Comparison of ENCODE assay signal across 26 cellular contexts in the genomic region with DNA sequence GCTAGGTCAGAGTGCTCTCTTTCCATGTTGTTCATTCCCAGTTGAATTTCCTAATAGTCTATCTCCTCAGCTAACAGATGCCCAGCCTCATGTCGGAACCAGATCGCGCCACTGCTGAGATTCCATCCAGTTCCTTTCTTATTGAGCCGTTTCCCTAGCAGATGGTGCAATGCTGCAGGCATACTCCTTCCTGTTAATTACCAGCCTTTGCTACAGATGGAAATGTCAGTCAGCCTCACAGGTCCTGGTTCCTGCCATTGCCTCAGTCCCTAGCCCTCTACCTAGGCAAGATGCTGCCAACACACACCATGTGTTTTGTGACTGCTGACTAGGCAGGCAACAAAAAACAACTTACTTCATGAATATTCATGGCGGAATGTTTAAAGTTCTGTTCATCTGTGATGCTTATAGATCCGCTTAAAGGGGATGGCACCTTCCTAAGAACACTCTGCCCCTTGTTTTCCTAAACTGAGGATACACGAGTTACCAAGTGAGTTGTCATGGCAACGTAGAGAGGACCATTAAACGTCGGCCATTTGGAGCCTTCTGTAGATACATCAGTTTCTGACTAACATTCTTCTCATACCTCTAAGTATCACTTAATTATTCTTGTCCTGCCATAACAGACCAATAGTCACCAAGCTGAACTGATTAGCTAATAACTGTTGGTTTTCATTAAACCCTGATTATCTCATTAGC.
DNase-seq lines count a peak whose midpoint lies in the region; ATAC-seq and TF ChIP-seq lines count a peak whose summit lies in the region.
"Had no signal": no experiment of that assay in that cellular context is flagged by ENCODE, and none has a peak within 500 bp of the region (broad histone marks: within the 10 kb centered on the region; RNA-seq: fewer than 3 reads in every experiment).

No MANE protein-coding gene starts in this region.

- H3K27ac ChIP-seq in GM23338 (ENCODE audit: low read depth) (no peak overlapping the region), testis (no peak overlapping the region), ovary (no peak overlapping the region)
- H3K27ac ChIP-seq: heart left ventricle, lower lobe of right lung, pancreas, right atrium auricular region had no signal

- H2AFZ ChIP-seq in GM23338, result peak overlapping the region; percentile 67; the same call in 1 of the 2 replicates

- H3K36me3 Mint-ChIP-seq in T-helper 2 cell treated with Interferon-gamma antibody and Interleukin-4, amounts not matched to agents 5 μg/mL and 100 μg/mL, for 36 hours (ENCODE audit: low read depth), result peaks cover 28% of the 10 kb centered on the region
- peaks cover 4% of the 10 kb centered on the region; the same call in 1 of the 3 replicates for H3K36me3 Mint-ChIP-seq in GM23338 (ENCODE audit: low read depth)
- H3K36me3 Mint-ChIP-seq in natural killer cell treated with Interleukin-12 subunit alpha and Interleukin-12 subunit beta and Interleukin-15 and Interleukin-18, amount 100 ng/mL, for 72 hours, result peaks cover 12% of the 10 kb centered on the region
- H3K36me3 Mint-ChIP-seq: CD4-positive, alpha-beta memory T cell; type B pancreatic cell had no signal

- H3K4me3 Mint-ChIP-seq in T-helper 2 cell treated with Interferon-gamma antibody and Interleukin-4, amounts not matched to agents 5 μg/mL and 100 μg/mL, for 36 hours, result no peak overlapping the region
- H3K4me3 Mint-ChIP-seq in GM23338, result no peak overlapping the region
- no peak overlapping the region for H3K4me3 Mint-ChIP-seq in natural killer cell treated with Interleukin-12 subunit alpha and Interleukin-12 subunit beta and Interleukin-15 and Interleukin-18, amount 100 ng/mL, for 72 hours
- H3K4me3 Mint-ChIP-seq: nephron, type B pancreatic cell had no signal

- no peaks in the 10 kb centered on the region for H3K9me3 ChIP-seq in testis
- H3K9me3 ChIP-seq in ovary, result no peaks in the 10 kb centered on the region
- H3K9me3 ChIP-seq: heart left ventricle, lower lobe of right lung, mucosa of descending colon, pancreas, right atrium auricular region had no signal

- no peaks in the 10 kb centered on the region for H3K27me3 Mint-ChIP-seq in T-helper 2 cell treated with Interferon-gamma antibody and Interleukin-4, amounts not matched to agents 5 μg/mL and 100 μg/mL, for 36 hours (ENCODE audit: low read depth)
- H3K27me3 Mint-ChIP-seq in GM23338 (ENCODE audit: insufficient read depth, low read depth, poor library complexity), result peaks cover 2% of the 10 kb centered on the region
- H3K27me3 Mint-ChIP-seq in natural killer cell treated with Interleukin-12 subunit alpha and Interleukin-12 subunit beta and Interleukin-15 and Interleukin-18, amount 100 ng/mL, for 72 hours, result no peaks in the 10 kb centered on the region
- H3K27me3 Mint-ChIP-seq: CD4-positive, alpha-beta memory T cell; type B pancreatic cell had no signal

- H3K27me3 ChIP-seq in GM23338 (ENCODE audit: insufficient read depth) (no peaks in the 10 kb centered on the region), testis (no peaks in the 10 kb centered on the region), ovary (no peaks in the 10 kb centered on the region)
- H3K27me3 ChIP-seq: heart left ventricle, pancreas, right atrium auricular region had no signal

- WGBS in testis, 2 donors, result 71 to 77% methylated on average over 10 of the region's 10 CpGs
- WGBS in ovary, 3 donors, result 80 to 87% (median 81%) methylated on average over 10 of the region's 10 CpGs

- TF ChIP-seq EP300 in ovary (IDR thresholded peaks at IDR 0.05), result no peak

- peak overlapping the region; percentile 67 for H3K27ac Mint-ChIP-seq in T-helper 2 cell treated with Interferon-gamma antibody and Interleukin-4, amounts not matched to agents 5 μg/mL and 100 μg/mL, for 36 hours
- H3K27ac Mint-ChIP-seq in GM23338, result no peak overlapping the region
- peak overlapping the region in 1 of 2 donors; percentile 63 for H3K27ac Mint-ChIP-seq in natural killer cell treated with Interleukin-12 subunit alpha and Interleukin-12 subunit beta and Interleukin-15 and Interleukin-18, amount 100 ng/mL, for 72 hours
- H3K27ac Mint-ChIP-seq: activated naive CD4-positive, alpha-beta T cell treated with anti-CD3 and anti-CD28 coated beads, Interleukin-2, amount 50 U/mL, for 72 hours; nephron; type B pancreatic cell had no signal

- peaks cover 29% of the 10 kb centered on the region for H3K9me3 Mint-ChIP-seq in T-helper 2 cell treated with Interferon-gamma antibody and Interleukin-4, amounts not matched to agents 5 μg/mL and 100 μg/mL, for 36 hours
- H3K9me3 Mint-ChIP-seq in GM23338, result peaks cover 4% of the 10 kb centered on the region; the same call in 2 of the 3 replicates
- peaks cover 10% of the 10 kb centered on the region for H3K9me3 Mint-ChIP-seq in natural killer cell treated with Interleukin-12 subunit alpha and Interleukin-12 subunit beta and Interleukin-15 and Interleukin-18, amount 100 ng/mL, for 72 hours
- H3K9me3 Mint-ChIP-seq: CD4-positive, alpha-beta memory T cell; type B pancreatic cell had no signal

- peaks cover 16% of the 10 kb centered on the region for H3K9me2 ChIP-seq in GM23338 (ENCODE audit: insufficient read depth)

- intact Hi-C loops in testis (cut with DNase I; ENCODE audit: low total_unique reads), result no loop called here
- intact Hi-C loops in ovary (cut with DNase I), result no loop called here

- TF ChIP-seq POLR2A in testis (IDR thresholded peaks at IDR 0.05) (no peak), ovary (IDR thresholded peaks at IDR 0.05) (no peak)

- TF ChIP-seq CTCF in GM23338 (conservative IDR thresholded peaks at IDR 0.05; ENCODE audit: low read depth in 2 of 2), result no peak
- no peak for TF ChIP-seq CTCF in testis (IDR thresholded peaks at IDR 0.05)
- TF ChIP-seq CTCF in ovary (IDR thresholded peaks at IDR 0.05), result no peak

- H3K4me2 ChIP-seq in GM23338, result no peak overlapping the region

- H3K79me2 ChIP-seq in GM23338 (replicated peaks; ENCODE audit: insufficient read depth), result no peaks in the 10 kb centered on the region

- H3K4me1 Mint-ChIP-seq in T-helper 2 cell treated with Interferon-gamma antibody and Interleukin-4, amounts not matched to agents 5 μg/mL and 100 μg/mL, for 36 hours (ENCODE audit: low read depth), result peaks cover 58% of the 10 kb centered on the region
- H3K4me1 Mint-ChIP-seq in GM23338, result peaks cover 14% of the 10 kb centered on the region
- H3K4me1 Mint-ChIP-seq in natural killer cell treated with Interleukin-12 subunit alpha and Interleukin-12 subunit beta and Interleukin-15 and Interleukin-18, amount 100 ng/mL, for 72 hours (ENCODE audit: low read depth in 2 of 2), result peaks cover 21 to 27% of the 10 kb centered on the region in 2 donors

- no peaks in the 10 kb centered on the region for H4K20me1 ChIP-seq in GM23338 (replicated peaks; ENCODE audit: insufficient read depth)

- H3K36me3 ChIP-seq in GM23338 (ENCODE audit: insufficient read depth) (no peaks in the 10 kb centered on the region), testis (ENCODE audit: low read depth, missing control alignments) (no peaks in the 10 kb centered on the region), ovary (no peaks in the 10 kb centered on the region)
- H3K36me3 ChIP-seq: heart left ventricle, lower lobe of right lung, pancreas, right atrium auricular region had no signal

- no peak for DNase-seq in T-helper 2 cell treated with Interferon-gamma antibody and Interleukin-4, amounts not matched to agents 5 μg/mL and 100 μg/mL, for 36 hours (ENCODE audit: low spot score)
- DNase-seq in T-helper 2 cell, result no peak
- DNase-seq in GM23338 (ENCODE audit: low spot score), result peak; percentile 20
- DNase-seq in NCI-H69 (lab: John Stamatoyannopoulos, UW), result peak; percentile 59
- DNase-seq in cerebellum (ENCODE audit: low spot score), result peak; percentile 84
- DNase-seq in testis, result no peak
- no peak for DNase-seq in ovary
- DNase-seq in natural killer cell treated with Interleukin-12 subunit alpha and Interleukin-12 subunit beta and Interleukin-15 and Interleukin-18, amount 100 ng/mL, for 72 hours (ENCODE audit: low spot score), result no peak
- DNase-seq: activated CD4-positive, alpha-beta T cell treated with anti-CD3 and anti-CD28 coated beads, Interleukin-2, amount 50 U/mL, for 1 hour; CD4-positive, alpha-beta memory T cell; foreskin fibroblast; heart left ventricle; KG1; kidney glomerular epithelial cell; lower lobe of right lung; mucosa of descending colon; NCI-H1417 treated with DMSO at 0.1 percent for 48 hours; pancreas; PC-3; stimulated activated CD4-positive, alpha-beta T cell treated with anti-CD3 and anti-CD28 coated beads, Interleukin-2, amount 100 ng/mL, for 24 hours had no signal

- H3K4me1 ChIP-seq in GM23338 (ENCODE audit: insufficient read depth) (no peaks in the 10 kb centered on the region), testis (no peaks in the 10 kb centered on the region), ovary (ENCODE audit: insufficient read depth) (no peaks in the 10 kb centered on the region)
- H3K4me1 ChIP-seq: lower lobe of right lung, pancreas had no signal

- H3K4me3 ChIP-seq in GM23338 (no peak overlapping the region), testis (no peak overlapping the region), ovary (no peak overlapping the region)
- H3K4me3 ChIP-seq: heart left ventricle, lower lobe of right lung, mucosa of descending colon, pancreas, right atrium auricular region had no signal

- no peak for ATAC-seq in GM23338
- no peak for ATAC-seq in natural killer cell treated with Interleukin-12 subunit alpha and Interleukin-12 subunit beta and Interleukin-15 and Interleukin-18, amount 100 ng/mL, for 72 hours
- ATAC-seq: HCT116, heart left ventricle, lower lobe of right lung, pancreas, PC-3, Right ventricle myocardium inferior had no signal

- H3F3A ChIP-seq in GM23338 (replicated peaks; ENCODE audit: low read depth), result no peaks in the 10 kb centered on the region

Comparison
In these comparisons a context has a peak if more than half of its experiments do, and no peak if none do; other contexts are left out.
1. DNase-seq: peak in GM23338 (single experiment), NCI-H69 (single experiment) and cerebellum (single experiment); none in T-helper 2 cell treated with Interferon-gamma antibody and Interleukin-4, amounts not matched to agents 5 μg/mL and 100 μg/mL, for 36 hours (single experiment), T-helper 2 cell (0 of 5), testis (single experiment), ovary (0 of 5) and natural killer cell treated with Interleukin-12 subunit alpha and Interleukin-12 subunit beta and Interleukin-15 and Interleukin-18, amount 100 ng/mL, for 72 hours (single experiment).